19 cellular contexts compared by ENCODE assay signal in the genomic region with DNA sequence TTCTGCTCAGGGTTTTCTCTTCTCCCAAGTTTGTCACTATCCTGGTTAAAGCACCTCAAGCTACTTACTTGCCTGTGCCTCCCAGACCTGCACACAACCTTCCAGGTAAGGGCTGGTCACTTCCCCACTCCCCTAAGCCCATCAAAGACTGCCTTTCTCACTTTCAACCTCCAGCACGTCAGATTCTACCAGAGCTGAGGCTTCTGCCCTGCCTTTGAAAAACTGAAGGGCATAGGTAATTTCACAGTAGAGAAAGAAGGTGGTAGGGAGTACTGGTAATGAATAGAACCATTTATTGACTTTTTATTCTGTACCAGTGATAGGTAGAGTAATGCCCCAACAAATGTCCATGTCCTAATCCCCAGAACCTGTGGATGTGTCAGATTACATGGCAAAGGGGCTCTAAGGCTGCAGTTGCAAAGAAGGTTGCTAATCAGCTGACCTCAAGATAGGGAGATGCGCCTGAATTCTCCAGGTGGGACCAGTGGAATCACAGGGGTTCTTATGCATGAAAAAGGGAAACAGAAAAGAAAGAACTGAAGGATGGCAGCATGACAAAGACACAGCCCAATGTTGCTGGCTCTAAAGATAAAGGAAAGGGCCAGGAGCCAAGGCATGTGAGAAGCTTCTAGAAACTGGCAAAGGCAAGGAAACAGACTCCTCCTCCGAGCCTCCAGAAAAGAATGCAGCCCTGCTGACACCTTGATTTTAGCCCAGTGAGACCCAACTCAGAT.
DNase-seq lines count a peak whose midpoint lies in the region; ATAC-seq and TF ChIP-seq lines count a peak whose summit lies in the region.
"Had no signal": no experiment of that assay in that cellular context is flagged by ENCODE, and none has a peak within 500 bp of the region (broad histone marks: within the 10 kb centered on the region; RNA-seq: fewer than 3 reads in every experiment).

No MANE protein-coding gene starts in this region.

- H3K9me3 Mint-ChIP-seq in T-helper 1 cell treated with Interleukin-12 subunit alpha and Interleukin-12 subunit beta and Interleukin-4 antibody, amounts not matched to agents 30 μg/mL and 1 μg/mL, for 36 hours, result no peaks in the 10 kb centered on the region
- peaks cover 0 to 2% (median 1%) of the 10 kb centered on the region in 3 donors for H3K9me3 Mint-ChIP-seq in IgD-negative memory B cell
- no peaks in the 10 kb centered on the region for H3K9me3 Mint-ChIP-seq in dendritic cell treated with granulocyte-macrophage colony-stimulating factor and Interleukin-4, amounts not matched to agents 40 ng/mL and 50 ng/mL, for 4 days
- H3K9me3 Mint-ChIP-seq in naive thymus-derived CD4-positive, alpha-beta T cell, result peaks cover 2 to 29% (median 8%) of the 10 kb centered on the region in 11 donors

- no peak for ATAC-seq in naive thymus-derived CD4-positive, alpha-beta T cell

- H3K4me3 ChIP-seq in naive thymus-derived CD4-positive, alpha-beta T cell (ENCODE audit: low read length), result no peak overlapping the region
- H3K4me3 ChIP-seq in esophagus squamous epithelium, result no peak overlapping the region
- H3K4me3 ChIP-seq: BLaER1, thyroid gland had no signal

- peaks cover 7% of the 10 kb centered on the region for H3K36me3 Mint-ChIP-seq in T-helper 1 cell treated with Interleukin-12 subunit alpha and Interleukin-12 subunit beta and Interleukin-4 antibody, amounts not matched to agents 30 μg/mL and 1 μg/mL, for 36 hours (ENCODE audit: low read depth)
- peaks cover 7% of the 10 kb centered on the region for H3K36me3 Mint-ChIP-seq in IgD-negative memory B cell
- no peaks in the 10 kb centered on the region for H3K36me3 Mint-ChIP-seq in dendritic cell treated with granulocyte-macrophage colony-stimulating factor and Interleukin-4, amounts not matched to agents 40 ng/mL and 50 ng/mL, for 4 days (ENCODE audit: low read depth)
- H3K36me3 Mint-ChIP-seq in naive thymus-derived CD4-positive, alpha-beta T cell, result peaks cover 3 to 42% (median 15%) of the 10 kb centered on the region in 5 donors

- H3K27me3 ChIP-seq in naive thymus-derived CD4-positive, alpha-beta T cell (ENCODE audit: control insufficient read depth in 2 of 2, insufficient read depth in 2 of 2, low read length in 2 of 2), result no peaks in the 10 kb centered on the region
- H3K27me3 ChIP-seq in esophagus squamous epithelium, result no peaks in the 10 kb centered on the region
- H3K27me3 ChIP-seq: BLaER1, thyroid gland had no signal

- TF ChIP-seq CTCF in esophagus squamous epithelium (IDR thresholded peaks at IDR 0.05), result no peak

- peaks cover 6% of the 10 kb centered on the region for H3K27me3 Mint-ChIP-seq in T-helper 1 cell treated with Interleukin-12 subunit alpha and Interleukin-12 subunit beta and Interleukin-4 antibody, amounts not matched to agents 30 μg/mL and 1 μg/mL, for 36 hours (ENCODE audit: low read depth)
- no peaks in the 10 kb centered on the region for H3K27me3 Mint-ChIP-seq in IgD-negative memory B cell
- H3K27me3 Mint-ChIP-seq in dendritic cell treated with granulocyte-macrophage colony-stimulating factor and Interleukin-4, amounts not matched to agents 40 ng/mL and 50 ng/mL, for 4 days, result no peaks in the 10 kb centered on the region
- H3K27me3 Mint-ChIP-seq in naive thymus-derived CD4-positive, alpha-beta T cell, result peaks cover 0 to 2% (median 0%) of the 10 kb centered on the region in 5 donors

- POLR2A ChIA-PET in naive thymus-derived CD4-positive, alpha-beta T cell (lab: Charles Lee), result interaction anchor here (0.6 to 3.3 kb wide), 16 partner anchors 11 to 156 kb away, joined by 3 to 30 read pairs (median 5); no protein-coding TSS in a partner anchor

- H3K9me3 ChIP-seq in naive thymus-derived CD4-positive, alpha-beta T cell (ENCODE audit: control insufficient read depth in 2 of 3, low read length in 3 of 3), result no peaks in the 10 kb centered on the region
- no peaks in the 10 kb centered on the region for H3K9me3 ChIP-seq in esophagus squamous epithelium
- H3K9me3 ChIP-seq: BLaER1, thyroid gland had no signal

- no peaks in the 10 kb centered on the region for H3K36me3 ChIP-seq in naive thymus-derived CD4-positive, alpha-beta T cell (ENCODE audit: control insufficient read depth in 2 of 3, insufficient read depth in 3 of 3, low read length in 3 of 3)
- H3K36me3 ChIP-seq in esophagus squamous epithelium, result no peaks in the 10 kb centered on the region
- H3K36me3 ChIP-seq: BLaER1, thyroid gland had no signal

- peak overlapping the region; percentile 69 for H3K27ac Mint-ChIP-seq in T-helper 1 cell treated with Interleukin-12 subunit alpha and Interleukin-12 subunit beta and Interleukin-4 antibody, amounts not matched to agents 30 μg/mL and 1 μg/mL, for 36 hours
- H3K27ac Mint-ChIP-seq in IgD-negative memory B cell, result peak overlapping the region; percentile 49 to 93 (median 65)
- H3K27ac Mint-ChIP-seq in dendritic cell treated with granulocyte-macrophage colony-stimulating factor and Interleukin-4, amounts not matched to agents 40 ng/mL and 50 ng/mL, for 4 days, result peak overlapping the region; percentile 78
- peak overlapping the region; percentile 88 to 98 (median 90) for H3K27ac Mint-ChIP-seq in naive thymus-derived CD4-positive, alpha-beta T cell

- peaks cover 37 to 51% of the 10 kb centered on the region in 2 donors for H3K4me1 ChIP-seq in naive thymus-derived CD4-positive, alpha-beta T cell (ENCODE audit: control insufficient read depth in 2 of 2, insufficient read depth in 2 of 2, low read length in 2 of 2)
- H3K4me1 ChIP-seq in esophagus squamous epithelium, result peaks cover 0 to 20% (median 0%) of the 10 kb centered on the region in 3 donors
- H3K4me1 ChIP-seq: parathyroid adenoma, thyroid gland had no signal

- in situ Hi-C loops in ACHN (cut with HindIII; ENCODE audit: low pct_ligation_motif_present, low pct_unique_long_range_greater_than_20kb, low sequenced_read_pairs), result no loop called here

- H3K4me3 Mint-ChIP-seq in T-helper 1 cell treated with Interleukin-12 subunit alpha and Interleukin-12 subunit beta and Interleukin-4 antibody, amounts not matched to agents 30 μg/mL and 1 μg/mL, for 36 hours, result no peak overlapping the region
- H3K4me3 Mint-ChIP-seq in IgD-negative memory B cell, result peak overlapping the region; percentile 2 to 74 (median 11)
- H3K4me3 Mint-ChIP-seq in dendritic cell treated with granulocyte-macrophage colony-stimulating factor and Interleukin-4, amounts not matched to agents 40 ng/mL and 50 ng/mL, for 4 days, result no peak overlapping the region
- peak overlapping the region in 9 of 10 donors; percentile 34 to 68 (median 61) for H3K4me3 Mint-ChIP-seq in naive thymus-derived CD4-positive, alpha-beta T cell

- DNase-seq in T-helper 1 cell (no peak), esophagus squamous epithelium (lab: John Stamatoyannopoulos, UW) (no peak), ACHN (no peak), amniotic stem cell (lab: John Stamatoyannopoulos, UW) (no peak)
- no peak for DNase-seq in naive thymus-derived CD4-positive, alpha-beta T cell
- DNase-seq: DMS79 treated with DMSO at 0.1 percent for 48 hours; effector CD8-positive, alpha-beta T cell; GOT3; hippocampal formation; NCI-H1694 treated with DMSO at 0.1 percent for 48 hours; NCI-H226; stimulated activated CD4-positive, alpha-beta T cell treated with anti-CD3 and anti-CD28 coated beads, Interleukin-2, amount 100 ng/mL, for 48 hours; thyroid gland had no signal

- 69 to 88% methylated on average over 3 of the region's 3 CpGs for WGBS in esophagus squamous epithelium, 2 donors

- peaks cover 34% of the 10 kb centered on the region for H3K4me1 Mint-ChIP-seq in T-helper 1 cell treated with Interleukin-12 subunit alpha and Interleukin-12 subunit beta and Interleukin-4 antibody, amounts not matched to agents 30 μg/mL and 1 μg/mL, for 36 hours (ENCODE audit: low read depth)
- peaks cover 43 to 61% (median 48%) of the 10 kb centered on the region in 3 donors for H3K4me1 Mint-ChIP-seq in IgD-negative memory B cell
- H3K4me1 Mint-ChIP-seq in dendritic cell treated with granulocyte-macrophage colony-stimulating factor and Interleukin-4, amounts not matched to agents 40 ng/mL and 50 ng/mL, for 4 days (ENCODE audit: low read depth), result peaks cover 53% of the 10 kb centered on the region
- H3K4me1 Mint-ChIP-seq in naive thymus-derived CD4-positive, alpha-beta T cell, result peaks cover 38 to 78% (median 69%) of the 10 kb centered on the region in 7 donors

- intact Hi-C loops in dendritic cell treated with granulocyte-macrophage colony-stimulating factor and Interleukin-4, amounts not matched to agents 40 ng/mL and 50 ng/mL, for 4 days (cut with micrococcal nuclease), result no loop called here
- intact Hi-C loops in naive thymus-derived CD4-positive, alpha-beta T cell (cut with micrococcal nuclease), result loop anchor here in 1 of 2 donors (2.0 to 10.0 kb wide), 3 partner anchors 18 to 1276 kb away; a partner anchor contains a TSS
- intact Hi-C loops in esophagus squamous epithelium (cut with DNase I), result no loop called here

- CTCF ChIA-PET in naive thymus-derived CD4-positive, alpha-beta T cell (lab: Charles Lee), result interaction anchor here (0.6 to 3.7 kb wide), 6 partner anchors 21 to 147 kb away, joined by 3 to 24 read pairs (median 3); no protein-coding TSS in a partner anchor

- no peak for TF ChIP-seq POLR2A in esophagus squamous epithelium (IDR thresholded peaks at IDR 0.05)

- H3K27ac ChIP-seq in naive thymus-derived CD4-positive, alpha-beta T cell (ENCODE audit: low read depth, low read length), result peak overlapping the region; percentile 69
- no peak overlapping the region for H3K27ac ChIP-seq in esophagus squamous epithelium
- H3K27ac ChIP-seq: 22Rv1, BLaER1, parathyroid adenoma, thyroid gland had no signal

Comparison
In these comparisons a context has a peak if more than half of its experiments do, and no peak if none do; other contexts are left out.
1. H3K4me3 Mint-ChIP-seq: peak in IgD-negative memory B cell (4 of 4) and naive thymus-derived CD4-positive, alpha-beta T cell (9 of 10); none in T-helper 1 cell treated with Interleukin-12 subunit alpha and Interleukin-12 subunit beta and Interleukin-4 antibody, amounts not matched to agents 30 μg/mL and 1 μg/mL, for 36 hours (single experiment) and dendritic cell treated with granulocyte-macrophage colony-stimulating factor and Interleukin-4, amounts not matched to agents 40 ng/mL and 50 ng/mL, for 4 days (single experiment).
2. Peak in every context shown above with its lines, with median percentiles within 50 percentile points of each other: H3K27ac Mint-ChIP-seq.